Comparison of ENCODE assay signal across 8 cellular contexts in genomic region chr9:124309665-124310064, GRCh38. TPM values are rescaled to one million over a fixed set of nuclear protein-coding genes. Genes with fewer than 3 reads are reported as not detected.
A peak's percentile ranks its signal among the peaks of the same experiment; 100 is the strongest.
DNase-seq lines count a peak whose midpoint lies in the region; ATAC-seq and TF ChIP-seq lines count a peak whose summit lies in the region.
"Had no signal": no experiment of that assay in that cellular context is flagged by ENCODE, and none has a peak within 500 bp of the region (broad histone marks: within the 10 kb centered on the region; RNA-seq: fewer than 3 reads in every experiment).

No MANE protein-coding gene starts in this region.

- H3K27me3 ChIP-seq in ascending aorta (no peaks in the 10 kb centered on the region), hepatocyte (no peaks in the 10 kb centered on the region), upper lobe of left lung (no peaks in the 10 kb centered on the region)

- no peak overlapping the region for H2AFZ ChIP-seq in hepatocyte

- no peak overlapping the region for H3K4me2 ChIP-seq in hepatocyte

- H3K79me2 ChIP-seq in hepatocyte: no peaks in the 10 kb centered on the region

- peaks cover 4 to 9% of the 10 kb centered on the region in 2 donors for H3K4me1 ChIP-seq in ascending aorta
- no peaks in the 10 kb centered on the region for H3K4me1 ChIP-seq in hepatocyte (ENCODE audit: insufficient read depth)
- H3K4me1 ChIP-seq in upper lobe of left lung: peaks cover 0 to 6% (median 0%) of the 10 kb centered on the region in 4 donors

- peak overlapping the region; percentile 39 to 61 for H3K27ac ChIP-seq in ascending aorta
- no peak overlapping the region for H3K27ac ChIP-seq in hepatocyte
- H3K27ac ChIP-seq in upper lobe of left lung: peak overlapping the region in 1 of 4 donors; percentile 42

- H3K36me3 ChIP-seq in ascending aorta: peaks cover 3 to 18% of the 10 kb centered on the region in 2 donors
- H3K36me3 ChIP-seq in hepatocyte (replicated peaks; ENCODE audit: insufficient read depth, low read depth): no peaks in the 10 kb centered on the region
- peaks cover 3 to 48% (median 39%) of the 10 kb centered on the region in 4 donors for H3K36me3 ChIP-seq in upper lobe of left lung

- H3K9me2 ChIP-seq in hepatocyte (replicated peaks; ENCODE audit: insufficient read depth): no peaks in the 10 kb centered on the region

- DNase-seq in HK-2 (ENCODE audit: unreplicated experiment) (peak; percentile 93), ascending aorta (ENCODE audit: low spot score in 2 of 2) (peak; percentile 60 to 95), hepatocyte (ENCODE audit: low spot score) (peak; percentile 40), upper lobe of left lung (peak in 1 of 2 donors; percentile 75), cerebellar nuclear complex (lab: John Stamatoyannopoulos, UW) (no peak)
- DNase-seq in activated naive CD4-positive, alpha-beta T cell treated with anti-CD3 and anti-CD28 coated beads, Interleukin-2, amount 50 U/mL, for 16 hours: no peak
- DNase-seq: NCI-H1436 treated with DMSO at 0.1 percent for 48 hours had no signal

- no peaks in the 10 kb centered on the region for H3K9me3 ChIP-seq in ascending aorta
- H3K9me3 ChIP-seq in hepatocyte (ENCODE audit: low read depth): no peaks in the 10 kb centered on the region
- no peaks in the 10 kb centered on the region for H3K9me3 ChIP-seq in upper lobe of left lung

- H3K4me3 ChIP-seq in ascending aorta (no peak overlapping the region), hepatocyte (no peak overlapping the region), upper lobe of left lung (no peak overlapping the region)

- 74% methylated on average over 14 of the region's 14 CpGs for WGBS in hepatocyte (ENCODE audit: low lambda C conversion rate, missing lambda C conversion rate)
- WGBS in upper lobe of left lung, 2 donors: 85 to 90% methylated on average over 14 of the region's 14 CpGs

- TF ChIP-seq EP300 in upper lobe of left lung (IDR thresholded peaks at IDR 0.05): no peak

- no peak for TF ChIP-seq POLR2A in upper lobe of left lung (IDR thresholded peaks at IDR 0.05)

- no peaks in the 10 kb centered on the region for H4K20me1 ChIP-seq in hepatocyte (ENCODE audit: insufficient read depth, poor library complexity, severe bottlenecking)

- intact Hi-C loops in ascending aorta (cut with DNase I): loop anchor here (1.0 kb wide), 1 partner anchor 51 kb away; no protein-coding TSS in a partner anchor

- ATAC-seq in upper lobe of left lung (ENCODE audit: low FRiP score in 2 of 2) (peak; percentile 23 to 65), HG02798 (IDR thresholded peaks at IDR 0.05; ENCODE audit: poor library complexity, unreplicated experiment) (no peak)

- TF ChIP-seq CTCF in ascending aorta (IDR thresholded peaks at IDR 0.05): no peak
- TF ChIP-seq CTCF in hepatocyte (IDR thresholded peaks at IDR 0.05; ENCODE audit: poor library complexity): no peak
- no peak for TF ChIP-seq CTCF in upper lobe of left lung (IDR thresholded peaks at IDR 0.05)

RNA-seq across cellular contexts. Expression of gene NEK6, which starts 51.9 kb away (rescaled TPM):
- 6.7 TPM for total RNA-seq in ascending aorta
- total RNA-seq in hepatocyte: 33.5 and 35.7 TPM in 2 replicates
- 41.6 and 44.7 TPM in 2 replicates for polyA plus RNA-seq in hepatocyte
- 100 to 1,000 TPM in 2 of 6 donors, 10 to 100 TPM in 4; 33.8 to 144 (median 59.7) TPM for total RNA-seq in upper lobe of left lung

Comparison
In these comparisons a context has a peak if more than half of its experiments do, and no peak if none do; other contexts are left out.
1. DNase-seq: peak in HK-2 (single experiment), ascending aorta (2 of 2) and hepatocyte (single experiment); none in activated naive CD4-positive, alpha-beta T cell treated with anti-CD3 and anti-CD28 coated beads, Interleukin-2, amount 50 U/mL, for 16 hours (single experiment) and cerebellar nuclear complex (0 of 2).